ENCODE assay signal across 7 cellular contexts in the genomic region with DNA sequence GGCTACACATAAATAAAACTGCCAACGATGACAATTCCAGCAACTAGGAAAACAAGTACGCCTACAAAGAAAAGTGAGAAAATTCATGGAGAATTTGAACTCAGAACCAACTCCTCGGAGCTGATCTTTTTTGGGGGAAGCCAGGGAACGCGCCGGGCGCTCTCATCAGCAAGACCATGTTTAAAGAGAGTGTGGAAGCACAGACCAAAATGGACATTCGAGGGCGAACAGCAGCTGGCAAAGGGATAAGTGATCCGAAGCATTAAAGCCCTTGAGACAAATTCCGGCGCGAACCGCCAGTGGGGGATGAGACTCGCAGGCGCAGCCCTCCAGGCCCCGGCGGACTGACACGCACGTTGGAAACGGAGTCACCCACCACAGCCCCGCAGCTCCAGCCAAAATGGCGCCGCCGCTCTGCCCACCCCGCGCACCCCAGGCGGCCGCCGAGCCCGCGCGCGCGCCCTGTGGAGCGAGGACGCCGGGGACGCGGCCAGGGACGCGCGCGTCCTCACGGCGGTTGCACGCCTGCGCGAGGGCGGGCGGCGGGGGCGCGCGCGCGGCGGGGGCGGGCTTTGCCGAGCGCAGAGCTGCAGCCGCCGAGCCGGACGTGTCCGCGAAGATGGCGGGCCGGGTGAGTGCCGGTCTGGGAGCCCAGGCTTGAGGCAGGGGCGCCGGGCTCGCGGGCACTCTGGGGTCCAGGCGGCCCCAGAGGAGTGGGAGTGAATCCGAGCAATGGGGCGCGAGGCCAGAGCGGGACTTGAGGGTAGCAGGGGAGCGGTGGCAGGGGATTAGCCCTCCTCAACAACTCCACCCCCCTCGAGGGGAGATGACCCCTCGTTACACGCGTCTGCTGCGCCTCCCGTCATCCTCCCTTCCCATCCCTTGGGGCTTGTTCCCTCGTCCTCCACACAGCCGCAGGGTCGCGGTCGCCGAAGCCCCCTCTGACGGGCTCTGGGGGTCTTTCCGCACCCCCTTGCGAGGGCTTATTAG. TPM values are rescaled to one million over a fixed set of nuclear protein-coding genes. Genes with fewer than 3 reads are reported as not detected.
A peak's percentile ranks its signal among the peaks of the same experiment; 100 is the strongest.
DNase-seq lines count a peak whose midpoint lies in the region; ATAC-seq and TF ChIP-seq lines count a peak whose summit lies in the region.
"Not testable (repeated sequence)": the region's sequence is repeated elsewhere in the genome, so short reads cannot be mapped to it uniquely, and the experiment has no call there.

A gene (plus strand): TSS at position 513 of the 990 bp plus-strand sequence. CDS start 107 bp downstream, at position 620.

- CTCF ChIA-PET in activated CD4-positive, alpha-beta T cell treated with anti-CD3 and anti-CD28 coated beads for 36 hours (lab: Charles Lee): not testable (repeated sequence)

- not testable (repeated sequence) for H3K9me3 Mint-ChIP-seq in activated CD4-positive, alpha-beta T cell treated with anti-CD3 and anti-CD28 coated beads for 36 hours (ENCODE audit: low read depth)

- not testable (repeated sequence) for H3K27ac ChIP-seq in dorsolateral prefrontal cortex

- not testable (repeated sequence) for H3K27me3 ChIP-seq in dorsolateral prefrontal cortex

- intact Hi-C loops in activated CD4-positive, alpha-beta T cell treated with anti-CD3 and anti-CD28 coated beads for 36 hours (cut with DNase I, micrococcal nuclease); dorsolateral prefrontal cortex (cut with DNase I); left colon (cut with DNase I, micrococcal nuclease): not testable (repeated sequence)

- not testable (repeated sequence) for H3K4me3 ChIP-seq in dorsolateral prefrontal cortex

- POLR2A ChIA-PET in activated CD4-positive, alpha-beta T cell treated with anti-CD3 and anti-CD28 coated beads for 36 hours (lab: Charles Lee): not testable (repeated sequence)

- H3K4me1 Mint-ChIP-seq in activated CD4-positive, alpha-beta T cell treated with anti-CD3 and anti-CD28 coated beads for 36 hours: not testable (repeated sequence)

- not testable (repeated sequence) for H3K27ac Mint-ChIP-seq in activated CD4-positive, alpha-beta T cell treated with anti-CD3 and anti-CD28 coated beads for 36 hours

- H3K4me3 Mint-ChIP-seq in activated CD4-positive, alpha-beta T cell treated with anti-CD3 and anti-CD28 coated beads for 36 hours: not testable (repeated sequence)

- not testable (repeated sequence) for H3K27me3 Mint-ChIP-seq in activated CD4-positive, alpha-beta T cell treated with anti-CD3 and anti-CD28 coated beads for 36 hours

- not testable (repeated sequence) for TF ChIP-seq CTCF in dorsolateral prefrontal cortex (IDR thresholded peaks at IDR 0.05 in 54 of 56, conservative IDR thresholded peaks at IDR 0.05 in 2 of 56; ENCODE audit: low read depth in 1 of 56, partially characterized antibody in 56 of 56)

- ATAC-seq in GM19043 (IDR thresholded peaks at IDR 0.05; ENCODE audit: low read depth, unreplicated experiment) (peak; percentile 49), HG02588 (IDR thresholded peaks at IDR 0.05; ENCODE audit: unreplicated experiment) (peak; percentile 71), HG03457 (IDR thresholded peaks at IDR 0.05; ENCODE audit: unreplicated experiment) (peak; percentile 63), left colon (peak; percentile 95)
- ATAC-seq in activated CD4-positive, alpha-beta T cell treated with anti-CD3 and anti-CD28 coated beads for 36 hours: peak; percentile 86

- DNase-seq in activated CD4-positive, alpha-beta T cell treated with anti-CD3 and anti-CD28 coated beads for 36 hours; dorsolateral prefrontal cortex; left colon; pulmonary artery endothelial cell (ENCODE audit: low read depth, low spot score): not testable (repeated sequence)

- not testable (repeated sequence) for H3K36me3 Mint-ChIP-seq in activated CD4-positive, alpha-beta T cell treated with anti-CD3 and anti-CD28 coated beads for 36 hours (ENCODE audit: low read depth)

RNA-seq across cellular contexts. Expression of the gene that starts here (rescaled TPM):
- total RNA-seq in activated CD4-positive, alpha-beta T cell treated with anti-CD3 and anti-CD28 coated beads for 36 hours: 10 to 100 TPM; 27.5 to 31.0 TPM
- total RNA-seq in dorsolateral prefrontal cortex (100 to 1,000 TPM; 108 to 632 (median 426) TPM), left colon (10 to 100 TPM; 72.8 to 79.3 TPM), pulmonary artery endothelial cell (44.6 and 50.9 TPM in 2 replicates)
